ENCODE assay signal across 17 cellular contexts in the genomic region with DNA sequence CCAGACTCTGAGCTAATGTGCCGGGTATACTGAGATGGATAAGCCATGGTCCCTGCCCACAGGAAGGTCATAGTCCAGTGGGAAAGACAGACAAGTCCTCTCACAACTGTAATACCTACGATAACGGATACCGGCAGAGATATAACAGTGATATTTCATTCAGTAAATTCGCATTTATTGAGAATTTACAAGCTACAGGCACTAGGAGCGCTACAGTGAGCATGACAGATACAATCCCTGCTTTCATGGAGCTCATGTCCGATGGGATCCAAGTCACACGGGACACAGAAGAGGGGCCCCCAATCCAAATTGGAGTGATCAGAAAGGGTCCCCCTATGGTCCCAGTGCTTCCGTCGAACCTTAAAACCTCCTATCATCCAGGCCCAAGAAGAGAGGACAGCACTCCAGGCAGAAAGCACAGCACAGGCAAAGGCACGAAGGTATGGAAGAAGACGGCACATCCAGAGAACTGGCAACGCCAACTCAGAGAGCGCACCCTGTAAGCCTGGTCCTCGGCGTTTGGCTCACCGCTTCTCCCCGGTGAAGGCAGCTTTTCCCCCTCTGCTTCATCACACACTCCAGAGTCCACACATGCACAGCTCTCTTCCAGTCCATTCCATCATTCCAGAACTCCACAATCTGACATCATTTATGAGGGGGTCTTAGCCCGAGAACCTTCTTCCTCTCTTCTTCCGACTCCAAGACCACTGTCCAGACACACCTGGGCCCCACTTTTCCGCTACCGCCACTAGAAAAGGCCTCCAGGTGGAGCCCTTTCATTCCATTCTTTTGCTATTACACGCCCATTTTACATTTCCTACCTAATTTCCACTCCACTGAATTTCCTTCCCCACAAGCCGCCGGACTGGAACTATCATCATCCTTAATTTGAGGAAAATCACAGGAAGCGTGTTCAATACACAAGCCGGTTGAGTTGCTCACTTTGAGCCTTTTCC. TPM values are rescaled to one million over a fixed set of nuclear protein-coding genes. Genes with fewer than 3 reads are reported as not detected.
A peak's percentile ranks its signal among the peaks of the same experiment; 100 is the strongest.
DNase-seq lines count a peak whose midpoint lies in the region; ATAC-seq and TF ChIP-seq lines count a peak whose summit lies in the region.
"Had no signal": no experiment of that assay in that cellular context is flagged by ENCODE, and none has a peak within 500 bp of the region (broad histone marks: within the 10 kb centered on the region; RNA-seq: fewer than 3 reads in every experiment).

No MANE protein-coding gene starts in this region.

- H3K79me2 ChIP-seq in mesendoderm (ENCODE audit: control insufficient read depth, insufficient read depth, low read length): no peaks in the 10 kb centered on the region

- no peak overlapping the region for H4K5ac ChIP-seq in mesendoderm (ENCODE audit: low read length)

- H3K4me3 ChIP-seq in astrocyte of the spinal cord (ENCODE audit: low read depth, low read length) (no peak overlapping the region), mesendoderm (ENCODE audit: low read length) (no peak overlapping the region), gastrocnemius medialis (no peak overlapping the region), thyroid gland (replicated peaks in 1 of 3) (no peak overlapping the region)
- H3K4me3 ChIP-seq: cardiac muscle cell, smooth muscle cell had no signal

- no peak overlapping the region for H3K4me2 ChIP-seq in mesendoderm (ENCODE audit: low read length)
- H3K4me2 ChIP-seq: smooth muscle cell had no signal

- H3K9me3 ChIP-seq in gastrocnemius medialis: no peaks in the 10 kb centered on the region
- H3K9me3 ChIP-seq in thyroid gland: no peaks in the 10 kb centered on the region

- no peak overlapping the region for H4K8ac ChIP-seq in mesendoderm (ENCODE audit: low read depth, low read length)

- in situ Hi-C loops in astrocyte of the spinal cord (cut with HindIII; ENCODE audit: low sequenced_read_pairs) (no loop called here), gastrocnemius medialis (cut with MboI; ENCODE audit: low sequenced_read_pairs in 4 of 4) (no loop called here)

- DNase-seq in GM10266 (ENCODE audit: extremely low spot score): no peak
- DNase-seq in HuH-7 (ENCODE audit: low spot score): peak; percentile 26
- DNase-seq in astrocyte of the spinal cord (ENCODE audit: low read depth, low spot score): no peak
- DNase-seq in mesendoderm: peak; percentile 55
- DNase-seq in gastrocnemius medialis: no peak
- no peak for DNase-seq in thyroid gland
- DNase-seq: activated gamma-delta T cell; CD8-positive, alpha-beta memory T cell; hippocampal formation; NCI-H1436; nucleus accumbens; OCI-M1; T-helper 17 cell had no signal

- H3K56ac ChIP-seq in mesendoderm (ENCODE audit: low read length): no peak overlapping the region

- H3K27ac ChIP-seq in mesendoderm (ENCODE audit: low read depth, low read length) (no peak overlapping the region), gastrocnemius medialis (no peak overlapping the region), thyroid gland (no peak overlapping the region)
- H3K27ac ChIP-seq: cardiac muscle cell had no signal

- H3K23ac ChIP-seq in mesendoderm (ENCODE audit: low read length): no peak overlapping the region

- intact Hi-C loops in gastrocnemius medialis (cut with DNase I; ENCODE audit: low total_unique reads): no loop called here
- intact Hi-C loops in thyroid gland (cut with DNase I): no loop called here

- H3K36me3 ChIP-seq in mesendoderm (ENCODE audit: control insufficient read depth, insufficient read depth, low read length) (no peaks in the 10 kb centered on the region), gastrocnemius medialis (no peaks in the 10 kb centered on the region), thyroid gland (no peaks in the 10 kb centered on the region)
- H3K36me3 ChIP-seq: cardiac muscle cell had no signal

- no peaks in the 10 kb centered on the region for H3K4me1 ChIP-seq in mesendoderm (ENCODE audit: control insufficient read depth, low read depth, low read length)
- H3K4me1 ChIP-seq in gastrocnemius medialis: no peaks in the 10 kb centered on the region
- H3K4me1 ChIP-seq in thyroid gland: no peaks in the 10 kb centered on the region

- H3K18ac ChIP-seq in mesendoderm (ENCODE audit: low read length): no peak overlapping the region

- H3K9ac ChIP-seq in mesendoderm (ENCODE audit: low read length): no peak overlapping the region

- TF ChIP-seq CTCF in GM10266 (IDR thresholded peaks at IDR 0.05; ENCODE audit: control insufficient read depth, insufficient read depth, low read depth, missing control alignments) (peak; percentile 4), astrocyte of the spinal cord (IDR thresholded peaks at IDR 0.05; ENCODE audit: low read depth, low read length) (peak; percentile 9), gastrocnemius medialis (IDR thresholded peaks at IDR 0.05 in 4 of 5, conservative IDR thresholded peaks at IDR 0.05 in 1 of 5) (no peak), thyroid gland (IDR thresholded peaks at IDR 0.05) (peak in 2 of 6 experiments; percentile 8 to 9)

- no peak for TF ChIP-seq POLR2A in gastrocnemius medialis (IDR thresholded peaks at IDR 0.05)
- no peak for TF ChIP-seq POLR2A in thyroid gland (IDR thresholded peaks at IDR 0.05)

- no peak overlapping the region for H2BK15ac ChIP-seq in mesendoderm (replicated peaks; ENCODE audit: low read depth)

- no peak overlapping the region for H2BK5ac ChIP-seq in mesendoderm (ENCODE audit: low read length)

- ATAC-seq in gastrocnemius medialis: no peak
- no peak for ATAC-seq in GM18511 (IDR thresholded peaks at IDR 0.05; ENCODE audit: unreplicated experiment)
- ATAC-seq: T-helper 17 cell had no signal

- WGBS in mesendoderm (ENCODE audit: extremely low coverage, insufficient coverage, low lambda C conversion rate): no CpG with 5 or more reads among the region's 27 CpGs
- 68 to 73% methylated on average over 27 of the region's 27 CpGs for whole genome bisulfite sequencing in thyroid gland, 2 donors

- no peaks in the 10 kb centered on the region for H3K27me3 ChIP-seq in mesendoderm (ENCODE audit: insufficient read depth, low read length, poor library complexity)
- peaks cover 5 to 22% (median 7%) of the 10 kb centered on the region in 3 donors for H3K27me3 ChIP-seq in gastrocnemius medialis
- no peaks in the 10 kb centered on the region for H3K27me3 ChIP-seq in thyroid gland

- H2AK5ac ChIP-seq in mesendoderm (ENCODE audit: low read length): no peak overlapping the region

- no peak overlapping the region for H3K4ac ChIP-seq in mesendoderm (ENCODE audit: low read depth, low read length)

- no peaks in the 10 kb centered on the region for H3K79me1 ChIP-seq in mesendoderm (ENCODE audit: low read length)

- no peak overlapping the region for H2BK120ac ChIP-seq in mesendoderm (ENCODE audit: low read depth, low read length)

RNA-seq across cellular contexts. Expression of gene NKX2-3, which starts 47.8 kb away (rescaled TPM):
- polyA plus RNA-seq in mesendoderm (2013, experiment 1 of 2): not detected
- not detected for polyA plus RNA-seq in mesendoderm (2013, experiment 2 of 2)
- total RNA-seq in gastrocnemius medialis (not detected), thyroid gland (1 to 10 TPM in 1 of 4 donors, not detected in 3; 3.3 TPM)
- total RNA-seq: cardiac muscle cell; CD8-positive, alpha-beta memory T cell; endothelial cell of umbilical vein; smooth muscle cell; T-helper 17 cell had no signal
- polyA plus RNA-seq: cardiac muscle cell; CD8-positive, alpha-beta memory T cell; endothelial cell of umbilical vein; smooth muscle cell had no signal

RNA-seq across cellular contexts. Expression of gene GOT1, which starts 54.5 kb away (rescaled TPM):
- 39.0 TPM for polyA plus RNA-seq in mesendoderm (2013, experiment 1 of 2)
- 41.3 TPM for polyA plus RNA-seq in mesendoderm (2013, experiment 2 of 2)
- total RNA-seq in gastrocnemius medialis (100 to 1,000 TPM in 3 of 4 donors, 10 to 100 TPM in 1; 91.4 to 215 (median 135) TPM), thyroid gland (10 to 100 TPM; 19.3 to 57.3 (median 36.7) TPM)

Comparison
In these comparisons a context has a peak if more than half of its experiments do, and no peak if none do; other contexts are left out.
1. DNase-seq: peak in HuH-7 (single experiment) and mesendoderm (single experiment); none in GM10266 (single experiment), astrocyte of the spinal cord (single experiment), gastrocnemius medialis (0 of 2) and thyroid gland (0 of 2).
2. CTCF ChIP-seq: peak in GM10266 (single experiment) and astrocyte of the spinal cord (single experiment); none in gastrocnemius medialis (0 of 5).